In genomic region chr5:151020304-151021031, GRCh38 we compare ENCODE assay signal across 8 cellular contexts. TPM values are rescaled to one million over a fixed set of nuclear protein-coding genes. Genes with fewer than 3 reads are reported as not detected.
A peak's percentile ranks its signal among the peaks of the same experiment; 100 is the strongest.
DNase-seq lines count a peak whose midpoint lies in the region; ATAC-seq and TF ChIP-seq lines count a peak whose summit lies in the region.

TSS of gene GPX3 (plus strand) at chr5:151020591. CDS start at chr5:151020655, 64 bp downstream.

- no peaks in the 10 kb centered on the region for H3K36me3 Mint-ChIP-seq in WTC11

- intact Hi-C loops in lower leg skin (cut with DNase I; ENCODE audit: low total_unique reads) = no loop called here

- H3K4me3 ChIP-seq in HUES48 (ENCODE audit: low read depth, low read length) = peak within 1 kb of the TSS; percentile 79
- peak within 1 kb of the TSS; percentile 51 for H3K4me3 ChIP-seq in effector memory CD4-positive, alpha-beta T cell (ENCODE audit: insufficient read depth, low read depth, low read length, poor library complexity, severe bottlenecking)
- peak within 1 kb of the TSS; percentile 64 for H3K4me3 ChIP-seq in lower leg skin (ENCODE audit: low read depth, poor library complexity, severe bottlenecking)

- DNase-seq in CD1c-positive myeloid dendritic cell (ENCODE audit: extremely low spot score) (peak; percentile 95), WTC11 (ENCODE audit: low spot score) (peak; percentile 89), lower leg skin (ENCODE audit: low spot score in 2 of 2) (peak; percentile 93 to 99)
- peak in 1 of 3 donors; percentile 2 for DNase-seq in effector memory CD4-positive, alpha-beta T cell
- DNase-seq in stimulated activated CD8-positive, alpha-beta memory T cell treated with anti-CD3 and anti-CD28 coated beads, Interleukin-12 subunit alpha, Interleukin-12 subunit beta, amount 100 ng/mL, for 4 hours (ENCODE audit: low read depth) = peak; percentile 17

- H3K4me3 Mint-ChIP-seq in WTC11 = peak within 1 kb of the TSS; percentile 77

- peaks cover 4% of the 10 kb centered on the region for H3K4me1 Mint-ChIP-seq in WTC11

- H3K9ac ChIP-seq in HUES48 (ENCODE audit: low read depth, low read length) = peak within 1 kb of the TSS; percentile 48

- TF ChIP-seq CTCF in WTC11 (IDR thresholded peaks at IDR 0.05) (no peak), lower leg skin (IDR thresholded peaks at IDR 0.05) (no peak)

- CTCF ChIA-PET in WTC11 (lab: Charles Lee) = interaction anchor here (0.6 to 2.3 kb wide), 8 partner anchors 18 to 219 kb away, joined by 4 to 21 read pairs (median 9); no protein-coding TSS in a partner anchor

- H3K27ac Mint-ChIP-seq in WTC11 = no peak within 1 kb of the TSS

- no peaks in the 10 kb centered on the region for H3K9me3 Mint-ChIP-seq in WTC11

- no peak within 1 kb of the TSS for H3K27ac ChIP-seq in HUES48 (ENCODE audit: low read depth, low read length)
- H3K27ac ChIP-seq in effector memory CD4-positive, alpha-beta T cell (ENCODE audit: insufficient read depth, low read length, poor library complexity, severe bottlenecking) = no peak within 1 kb of the TSS

- no peaks in the 10 kb centered on the region for H3K9me3 ChIP-seq in HUES48 (ENCODE audit: control insufficient read depth, insufficient read depth, low read length)
- H3K9me3 ChIP-seq in effector memory CD4-positive, alpha-beta T cell (ENCODE audit: control insufficient read depth, low read length) = no peaks in the 10 kb centered on the region

- TF ChIP-seq POLR2A in lower leg skin (IDR thresholded peaks at IDR 0.05) = peak in 1 of 2 donors; percentile 96

- peaks cover 4% of the 10 kb centered on the region for H3K4me1 ChIP-seq in HUES48 (ENCODE audit: control insufficient read depth, insufficient read depth, low read length)
- peaks cover 17% of the 10 kb centered on the region for H3K4me1 ChIP-seq in effector memory CD4-positive, alpha-beta T cell (ENCODE audit: control insufficient read depth, insufficient read depth, low read length, poor library complexity, severe bottlenecking)

- peak; percentile 65 for ATAC-seq in GM19452 (IDR thresholded peaks at IDR 0.05; ENCODE audit: unreplicated experiment)
- peak; percentile 99 for ATAC-seq in WTC11
- ATAC-seq in GM18520 (IDR thresholded peaks at IDR 0.05; ENCODE audit: unreplicated experiment) = no peak

- no peaks in the 10 kb centered on the region for H3K36me3 ChIP-seq in HUES48 (ENCODE audit: control insufficient read depth, insufficient read depth, low read length)
- no peaks in the 10 kb centered on the region for H3K36me3 ChIP-seq in effector memory CD4-positive, alpha-beta T cell (ENCODE audit: control insufficient read depth, insufficient read depth, low read length)

- peaks cover 52% of the 10 kb centered on the region for H3K27me3 Mint-ChIP-seq in WTC11 (ENCODE audit: low read depth)

- POLR2A ChIA-PET in WTC11 (lab: Charles Lee) = interaction anchor here (1.0 to 1.1 kb wide), 2 partner anchors 18 kb away, joined by 3 to 5 read pairs; no protein-coding TSS in a partner anchor

- H3K27me3 ChIP-seq in HUES48 (ENCODE audit: control insufficient read depth, insufficient read depth, low read length) = peaks cover 32% of the 10 kb centered on the region
- no peaks in the 10 kb centered on the region for H3K27me3 ChIP-seq in effector memory CD4-positive, alpha-beta T cell (replicated peaks; ENCODE audit: control insufficient read depth, insufficient read depth, low read length, poor library complexity, severe bottlenecking)

- 4 to 8% methylated on average over 26 to 50 of the region's 51 CpGs for WGBS in lower leg skin, 2 donors

TF ChIP-seq in WTC11, 78 proteins besides CTCF, POLR2A, EP300 and RAD21 (continues in another document):
- no peak for TF ChIP-seq HMGXB4 (CRISPR knock-in tag; IDR thresholded peaks at IDR 0.05)
- peak; percentile 40; the same call in 1 of the 2 replicates for TF ChIP-seq KAT7 (CRISPR knock-in tag; IDR thresholded peaks at IDR 0.05; ENCODE audit: borderline replicate concordance)
- TF ChIP-seq PREB (CRISPR knock-in tag; IDR thresholded peaks at IDR 0.05; ENCODE audit: borderline replicate concordance) = no peak
- peak; percentile 38 for TF ChIP-seq SP1 (CRISPR knock-in tag; conservative IDR thresholded peaks at IDR 0.05)
- TF ChIP-seq ZNF532 (CRISPR knock-in tag; IDR thresholded peaks at IDR 0.05; ENCODE audit: borderline replicate concordance) = no peak
- TF ChIP-seq ZNF263 (CRISPR knock-in tag; IDR thresholded peaks at IDR 0.05; ENCODE audit: low read depth) = no peak
- 0 out of 2 replicates have a peak, but pooled peaks have one; percentile 24 for TF ChIP-seq GABPB1 (CRISPR knock-in tag; IDR thresholded peaks at IDR 0.05)
- TF ChIP-seq NFYB (CRISPR knock-in tag; conservative IDR thresholded peaks at IDR 0.05; ENCODE audit: low read depth) = peak; percentile 85
- no peak for TF ChIP-seq ATF1 (CRISPR knock-in tag; IDR thresholded peaks at IDR 0.05)
- no peak for TF ChIP-seq ZBTB43 (CRISPR knock-in tag; IDR thresholded peaks at IDR 0.05)
- no peak for TF ChIP-seq ESRRA (CRISPR knock-in tag; IDR thresholded peaks at IDR 0.05; ENCODE audit: borderline replicate concordance)
- TF ChIP-seq MYBL2 (CRISPR knock-in tag; IDR thresholded peaks at IDR 0.05) = peak; percentile 46; the same call in 1 of the 2 replicates
- no peak for TF ChIP-seq TEAD4 (CRISPR knock-in tag; IDR thresholded peaks at IDR 0.05)
- TF ChIP-seq FOXK1 (CRISPR knock-in tag; IDR thresholded peaks at IDR 0.05) = no peak

RNA-seq across cellular contexts. Expression of gene GPX3, which starts in this region (rescaled TPM):
- total RNA-seq in WTC11 (2021) = 24.5 to 26.9 TPM (median 26.2 TPM) in 3 replicates
- 100 to 1,000 TPM; 399 to 695 (median 446) TPM for total RNA-seq in lower leg skin

Comparison
In these comparisons a context has a peak if more than half of its experiments do, and no peak if none do; other contexts are left out.
1. RNA of gene GPX3 (total RNA-seq): 399 to 695 TPM in lower leg skin; 24.5 to 26.9 TPM in WTC11; every median in the first group is over 10 times any median in the second.
2. Peak in every context shown above with its lines, with median percentiles within 50 percentile points of each other: H3K4me3 ChIP-seq.